In genomic region chr15:89070197-89071124, GRCh38 we compare ENCODE assay signal across 1 cellular context.
A peak's percentile ranks its signal among the peaks of the same experiment; 100 is the strongest.
TF ChIP-seq lines count a peak whose summit lies in the region.

No MANE protein-coding gene starts in this region.

TF ChIP-seq in K562, 482 proteins besides CTCF, POLR2A, EP300 and RAD21 (continued from another document and continues in another):
- TF ChIP-seq MLX (CRISPR knock-in tag; conservative IDR thresholded peaks at IDR 0.05) (no peak), HLTF (IDR thresholded peaks at IDR 0.05) (no peak), E4F1 (CRISPR knock-in tag; IDR thresholded peaks at IDR 0.05; ENCODE audit: borderline replicate concordance) (no peak), TEAD1 (CRISPR knock-in tag; IDR thresholded peaks at IDR 0.05) (peak; percentile 76 to 85; a peak in 3 of 4 replicates), ZNF280B (CRISPR knock-in tag; IDR thresholded peaks at IDR 0.05) (no peak), MAFG (tag; conservative IDR thresholded peaks at IDR 0.05) (no peak), CHD2 (IDR thresholded peaks at IDR 0.05; ENCODE audit: low read depth, low read length) (0 out of 2 replicates have a peak, but pooled peaks have one; percentile 21), ZNF778 (CRISPR knock-in tag; IDR thresholded peaks at IDR 0.05) (no peak), DIDO1 (tag; IDR thresholded peaks at IDR 0.05; ENCODE audit: low read depth) (no peak), KAT7 (CRISPR knock-in tag; IDR thresholded peaks at IDR 0.05; ENCODE audit: borderline replicate concordance) (no peak), ZNF551 (CRISPR knock-in tag; IDR thresholded peaks at IDR 0.05) (no peak), ESRRA (IDR thresholded peaks at IDR 0.05; ENCODE audit: borderline replicate concordance, low read depth) (peak; percentile 39), SRSF1 (IDR thresholded peaks at IDR 0.05; ENCODE audit: low read depth, low read length) (no peak), ZNF507 (tag; conservative IDR thresholded peaks at IDR 0.05) (no peak), PHB2 (IDR thresholded peaks at IDR 0.05; ENCODE audit: low read depth) (no peak), NR2C1 (IDR thresholded peaks at IDR 0.05) (no peak), NR2C1 (tag; IDR thresholded peaks at IDR 0.05) (no peak), CTBP1 (IDR thresholded peaks at IDR 0.05; ENCODE audit: borderline replicate concordance) (peak; percentile 63), FOXJ2 (tag; IDR thresholded peaks at IDR 0.05) (no peak), MTA3 (IDR thresholded peaks at IDR 0.05; ENCODE audit: borderline replicate concordance) (no peak), RBM14 (IDR thresholded peaks at IDR 0.05; ENCODE audit: borderline replicate concordance, insufficient read depth, low read depth, low read length) (no peak), ZNF717 (CRISPR knock-in tag; IDR thresholded peaks at IDR 0.05) (no peak), NR2C2 (CRISPR knock-in tag; IDR thresholded peaks at IDR 0.05) (no peak), NR2C2 (tag; IDR thresholded peaks at IDR 0.05) (no peak), RNF219 (CRISPR knock-in tag; IDR thresholded peaks at IDR 0.05) (no peak), ZNF589 (CRISPR knock-in tag; IDR thresholded peaks at IDR 0.05; ENCODE audit: low read depth) (0 out of 2 replicates have a peak, but pooled peaks have one; percentile 13), ZNF174 (CRISPR knock-in tag; IDR thresholded peaks at IDR 0.05) (no peak), PHF8 (IDR thresholded peaks at IDR 0.05; ENCODE audit: borderline replicate concordance, low read length) (no peak), SMAD4 (CRISPR knock-in tag; conservative IDR thresholded peaks at IDR 0.05) (no peak; the same call in 1 of the 2 replicates), NCOR1 (IDR thresholded peaks at IDR 0.05) (peak; percentile 64), PYGO2 (tag; IDR thresholded peaks at IDR 0.05) (no peak), ZNF23 (CRISPR knock-in tag; IDR thresholded peaks at IDR 0.05) (no peak), HNRNPK (IDR thresholded peaks at IDR 0.05; ENCODE audit: low read depth, low read length, poor library complexity, severe bottlenecking) (no peak), DDX20 (tag; IDR thresholded peaks at IDR 0.05; ENCODE audit: low read depth) (no peak), BCOR (IDR thresholded peaks at IDR 0.05) (no peak; the same call in 1 of the 2 replicates), RBM34 (IDR thresholded peaks at IDR 0.05; ENCODE audit: borderline replicate concordance, insufficient read depth, low read length) (no peak), CXXC5 (CRISPR knock-in tag; IDR thresholded peaks at IDR 0.05) (0 out of 2 replicates have a peak, but pooled peaks have one; percentile 26), RFX1 (IDR thresholded peaks at IDR 0.05) (no peak), POLR2AphosphoS2 (IDR thresholded peaks at IDR 0.05; ENCODE audit: low read length) (no peak), DMBX1 (CRISPR knock-in tag; IDR thresholded peaks at IDR 0.05; ENCODE audit: borderline replicate concordance) (no peak), MEF2A (IDR thresholded peaks at IDR 0.05; ENCODE audit: control insufficient read depth, low read depth, low read length) (no peak), THRB (CRISPR knock-in tag; conservative IDR thresholded peaks at IDR 0.05) (no peak), ZNF24 (IDR thresholded peaks at IDR 0.05) (no peak), ZBED1 (IDR thresholded peaks at IDR 0.05) (no peak), CUX1 (CRISPR knock-in tag; IDR thresholded peaks at IDR 0.05) (no peak), NFIC (IDR thresholded peaks at IDR 0.05) (peak; percentile 18; the same call in 1 of the 2 replicates), ZKSCAN3 (CRISPR knock-in tag; IDR thresholded peaks at IDR 0.05) (no peak), ZNF584 (CRISPR knock-in tag; IDR thresholded peaks at IDR 0.05; ENCODE audit: low read depth) (no peak), NFE2 (IDR thresholded peaks at IDR 0.05; ENCODE audit: low read depth) (peak; percentile 59; the same call in 1 of the 2 replicates), ZNF609 (CRISPR knock-in tag; IDR thresholded peaks at IDR 0.05; ENCODE audit: borderline replicate concordance) (no peak), MCM2 (IDR thresholded peaks at IDR 0.05; ENCODE audit: low read depth) (no peak), GABPB2 (CRISPR knock-in tag; conservative IDR thresholded peaks at IDR 0.05) (no peak), ZNF77 (CRISPR knock-in tag; IDR thresholded peaks at IDR 0.05) (no peak), PRMT5 (CRISPR knock-in tag; IDR thresholded peaks at IDR 0.05) (no peak), USF2 (CRISPR knock-in tag; IDR thresholded peaks at IDR 0.05) (peak; percentile 88), SMAD3 (CRISPR knock-in tag; conservative IDR thresholded peaks at IDR 0.05) (no peak)
